Comparison of ENCODE assay signal across 22 cellular contexts in genomic region chr7:121499526-121500123, GRCh38.
DNase-seq lines count a peak whose midpoint lies in the region; ATAC-seq and TF ChIP-seq lines count a peak whose summit lies in the region.
"Had no signal": no experiment of that assay in that cellular context is flagged by ENCODE, and none has a peak within 500 bp of the region (broad histone marks: within the 10 kb centered on the region; RNA-seq: fewer than 3 reads in every experiment).

No MANE protein-coding gene starts in this region.

- TF ChIP-seq CTCF in stomach (IDR thresholded peaks at IDR 0.05) = no peak

- H3K4me3 ChIP-seq in stomach = no peak overlapping the region
- no peak overlapping the region for H3K4me3 ChIP-seq in H7 (ENCODE audit: insufficient read depth, low read depth, low read length)
- H3K4me3 ChIP-seq: lower lobe of right lung, sigmoid colon, upper lobe of left lung had no signal

- TF ChIP-seq POLR2A in GM18505 (IDR thresholded peaks at IDR 0.05; ENCODE audit: borderline replicate concordance, extremely low read depth, insufficient read depth, insufficient read length) (no peak), stomach (IDR thresholded peaks at IDR 0.05) (no peak)

- no peaks in the 10 kb centered on the region for H3K36me3 Mint-ChIP-seq in T-helper 2 cell treated with Interferon-gamma antibody and Interleukin-4, amounts not matched to agents 5 μg/mL and 100 μg/mL, for 36 hours (ENCODE audit: low read depth)

- H3K27me3 ChIP-seq in stomach (no peaks in the 10 kb centered on the region), H7 (ENCODE audit: control insufficient read depth, insufficient read depth, low read length) (no peaks in the 10 kb centered on the region)
- H3K27me3 ChIP-seq: sigmoid colon, upper lobe of left lung had no signal

- peaks cover 14% of the 10 kb centered on the region for H3K9me3 Mint-ChIP-seq in T-helper 2 cell treated with Interferon-gamma antibody and Interleukin-4, amounts not matched to agents 5 μg/mL and 100 μg/mL, for 36 hours

- intact Hi-C loops in stomach (cut with DNase I; ENCODE audit: low total_unique reads) = no loop called here

- peak overlapping the region; percentile 24 for H3K27ac Mint-ChIP-seq in T-helper 2 cell treated with Interferon-gamma antibody and Interleukin-4, amounts not matched to agents 5 μg/mL and 100 μg/mL, for 36 hours

- peaks cover 0 to 15% (median 3%) of the 10 kb centered on the region in 4 donors for H3K9me3 ChIP-seq in stomach
- H3K9me3 ChIP-seq: lower lobe of right lung, sigmoid colon had no signal

- ATAC-seq in GM18505 (IDR thresholded peaks at IDR 0.05; ENCODE audit: unreplicated experiment) = no peak
- ATAC-seq: lower lobe of right lung had no signal

- no peak overlapping the region for H3K27ac ChIP-seq in stomach
- H3K27ac ChIP-seq: lower lobe of right lung, sigmoid colon, upper lobe of left lung had no signal

- H3K27me3 Mint-ChIP-seq in T-helper 2 cell treated with Interferon-gamma antibody and Interleukin-4, amounts not matched to agents 5 μg/mL and 100 μg/mL, for 36 hours (ENCODE audit: low read depth) = no peaks in the 10 kb centered on the region

- H3K36me3 ChIP-seq in stomach (no peaks in the 10 kb centered on the region), H7 (replicated peaks; ENCODE audit: control insufficient read depth, insufficient read depth, low read length) (no peaks in the 10 kb centered on the region)
- H3K36me3 ChIP-seq: lower lobe of right lung, sigmoid colon, upper lobe of left lung had no signal

- WGBS in stomach, 5 donors = 77 to 87% (median 81%) methylated on average over 4 of the region's 4 CpGs

- TF ChIP-seq EP300 in stomach (IDR thresholded peaks at IDR 0.05) = no peak

- no peak overlapping the region for H3K4me3 Mint-ChIP-seq in T-helper 2 cell treated with Interferon-gamma antibody and Interleukin-4, amounts not matched to agents 5 μg/mL and 100 μg/mL, for 36 hours
- H3K4me3 Mint-ChIP-seq: neural crest cell had no signal

- DNase-seq in T-helper 2 cell treated with Interferon-gamma antibody and Interleukin-4, amounts not matched to agents 5 μg/mL and 100 μg/mL, for 36 hours (ENCODE audit: low spot score) = peak; percentile 67
- no peak for DNase-seq in T-helper 2 cell
- peak; percentile 11 to 20 for DNase-seq in stimulated activated CD4-positive, alpha-beta T cell treated with anti-CD3 and anti-CD28 coated beads, Interleukin-15, amount 100 ng/mL, for 48 hours (ENCODE audit: low read depth in 2 of 2)
- no peak for DNase-seq in stimulated activated CD4-positive, alpha-beta T cell treated with anti-CD3 and anti-CD28 coated beads, Interleukin-4, amount 100 ng/mL, for 4 hours
- DNase-seq in stimulated activated CD4-positive, alpha-beta T cell treated with anti-CD3 and anti-CD28 coated beads, Interleukin-2, amount 100 ng/mL, for 24 hours = peak; percentile 17 to 31
- DNase-seq in stomach = no peak
- no peak for DNase-seq in H7
- DNase-seq: 8988T, activated gamma-delta T cell, AML-193, DMS79, foreskin melanocyte, KBM-7, lower lobe of right lung, NCI-H187 treated with DMSO at 0.1 percent for 48 hours, NCI-H2227 treated with DMSO at 0.1 percent for 48 hours, NCI-H748 treated with DMSO at 0.1 percent for 48 hours, posterior cingulate gyrus, sigmoid colon, upper lobe of left lung had no signal

- peaks cover 7% of the 10 kb centered on the region for H3K4me1 Mint-ChIP-seq in T-helper 2 cell treated with Interferon-gamma antibody and Interleukin-4, amounts not matched to agents 5 μg/mL and 100 μg/mL, for 36 hours (ENCODE audit: low read depth)

- no peaks in the 10 kb centered on the region for H3K4me1 ChIP-seq in stomach
- H3K4me1 ChIP-seq: lower lobe of right lung, sigmoid colon, upper lobe of left lung had no signal

Comparison
In these comparisons a context has a peak if more than half of its experiments do, and no peak if none do; other contexts are left out.
1. DNase-seq: peak in T-helper 2 cell treated with Interferon-gamma antibody and Interleukin-4, amounts not matched to agents 5 μg/mL and 100 μg/mL, for 36 hours (single experiment), stimulated activated CD4-positive, alpha-beta T cell treated with anti-CD3 and anti-CD28 coated beads, Interleukin-15, amount 100 ng/mL, for 48 hours (2 of 2) and stimulated activated CD4-positive, alpha-beta T cell treated with anti-CD3 and anti-CD28 coated beads, Interleukin-2, amount 100 ng/mL, for 24 hours (2 of 2); none in T-helper 2 cell (0 of 5), stimulated activated CD4-positive, alpha-beta T cell treated with anti-CD3 and anti-CD28 coated beads, Interleukin-4, amount 100 ng/mL, for 4 hours (0 of 2), stomach (single experiment) and H7 (single experiment).